6 cellular contexts compared by ENCODE assay signal in genomic region chr5:10411336-10411735, GRCh38. TPM values are rescaled to one million over a fixed set of nuclear protein-coding genes. Genes with fewer than 3 reads are reported as not detected.
"Had no signal": no experiment of that assay in that cellular context is flagged by ENCODE, and none has a peak within 500 bp of the region (broad histone marks: within the 10 kb centered on the region; RNA-seq: fewer than 3 reads in every experiment).

No MANE protein-coding gene starts in this region.

- ATAC-seq: GM23338, K562 had no signal

- H3K4me1 Mint-ChIP-seq: GM23338, H9 had no signal

- DNase-seq: H9, HCEC 1CT, IMR-90 had no signal

- H3K4me3 Mint-ChIP-seq: GM23338, H9 had no signal

- H3K9me3 Mint-ChIP-seq: GM23338, H9 had no signal

- H3K27ac Mint-ChIP-seq: GM23338, H9 had no signal

RNA-seq across cellular contexts. Expression of gene ROPN1L, which starts 30.3 kb away (rescaled TPM):
- total RNA-seq: GM23338, HT-29 had no signal
